Comparison of ENCODE assay signal across 8 cellular contexts in the genomic region with DNA sequence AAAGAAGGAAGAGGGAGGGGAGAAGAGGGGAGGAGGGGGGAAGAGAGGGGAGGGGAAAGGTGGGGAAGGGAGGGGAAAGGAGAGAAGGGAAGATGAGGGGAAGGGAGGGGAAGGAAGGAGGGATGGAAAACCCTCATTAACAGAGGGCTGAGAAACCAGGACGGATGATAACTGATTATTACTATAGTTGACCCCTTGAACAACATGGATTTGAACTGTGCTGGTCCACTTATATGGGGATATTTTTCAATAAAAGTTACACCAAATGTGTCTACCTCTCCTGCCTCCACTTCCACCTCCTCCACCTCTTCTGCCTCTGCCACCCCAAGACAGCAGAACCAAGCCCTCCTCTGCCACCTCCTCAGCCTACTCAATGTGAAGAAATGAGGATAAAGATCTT.
"Had no signal": no experiment of that assay in that cellular context is flagged by ENCODE, and none has a peak within 500 bp of the region (broad histone marks: within the 10 kb centered on the region; RNA-seq: fewer than 3 reads in every experiment).

No MANE protein-coding gene starts in this region.

- ATAC-seq: GM12878 had no signal

- DNase-seq: GDM1, GF-D8 had no signal

- FAIRE-seq: G401.6, GM12878, GM12891, GM12892, GM18507, GM19239 had no signal

- H3K4me3 ChIP-seq: GM12878 had no signal
